In genomic region chr1:9231648-9232332, GRCh38 we compare ENCODE assay signal across 1 cellular context.
TF ChIP-seq lines count a peak whose summit lies in the region.

No MANE protein-coding gene starts in this region.

TF ChIP-seq in HEK293, 187 proteins besides CTCF, POLR2A, EP300 and RAD21 (continued from another document):
- TF ChIP-seq ZNF488 (tag by site-specific recombination; IDR thresholded peaks at IDR 0.05) (no peak), ZNF335 (tag by site-specific recombination; conservative IDR thresholded peaks at IDR 0.05) (peak; percentile 49), PRDM1 (tag by site-specific recombination; IDR thresholded peaks at IDR 0.05) (peak; percentile 81), GLI2 (tag by site-specific recombination; IDR thresholded peaks at IDR 0.05; ENCODE audit: borderline replicate concordance, low read depth) (no peak)
TF ChIP-seq in HEK293: peak in this region for 4.
